In the genomic region with DNA sequence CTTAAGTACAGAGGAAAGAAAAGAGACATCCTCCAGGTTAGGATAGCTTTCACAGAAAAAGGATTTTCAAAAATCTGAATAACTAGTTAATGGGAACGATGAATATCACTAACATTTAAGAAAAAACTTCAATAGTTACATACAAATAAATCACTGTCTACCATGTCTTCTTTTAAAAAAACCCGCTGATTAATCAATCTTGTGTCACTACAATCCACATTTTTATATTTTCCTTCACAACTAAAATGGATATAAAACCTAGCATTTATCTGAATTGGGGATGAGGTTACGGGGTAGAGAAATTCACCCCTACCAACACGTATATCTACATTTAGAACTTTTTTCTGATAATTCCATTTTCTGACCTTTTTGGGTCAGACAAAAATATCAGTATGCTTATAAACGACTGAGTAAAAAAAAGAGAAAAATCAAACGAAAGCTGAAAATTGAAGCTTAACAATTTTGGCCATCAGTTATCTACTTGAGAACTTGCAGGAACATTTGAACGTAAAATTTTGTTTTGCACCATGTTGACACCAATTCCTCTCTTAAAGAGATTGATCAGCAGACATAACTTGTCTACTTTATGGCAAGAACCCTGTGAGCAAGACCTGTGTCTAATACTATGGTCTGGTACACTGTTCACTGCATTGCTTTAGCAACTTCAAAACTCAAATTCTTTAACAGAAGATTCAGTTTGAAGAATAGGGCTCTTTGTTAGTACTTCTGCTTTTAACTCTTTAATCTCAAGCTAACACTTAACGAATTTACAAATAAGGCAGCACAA, we compare ENCODE assay signal across 1 cellular context.
TF ChIP-seq lines count a peak whose summit lies in the region.

No MANE protein-coding gene starts in this region.

TF ChIP-seq in HepG2, 621 proteins besides CTCF, POLR2A, EP300 and RAD21 (continued from another document):
- TF ChIP-seq ZBTB4 (CRISPR knock-in tag; IDR thresholded peaks at IDR 0.05; ENCODE audit: borderline replicate concordance) (no peak), ZNF790 (CRISPR knock-in tag; IDR thresholded peaks at IDR 0.05; ENCODE audit: borderline replicate concordance) (no peak), ZNF652 (CRISPR knock-in tag; IDR thresholded peaks at IDR 0.05; ENCODE audit: borderline replicate concordance, low read depth) (peak; percentile 91), DNMT3B (CRISPR knock-in tag; conservative IDR thresholded peaks at IDR 0.05) (no peak)
